ENCODE assay signal across 9 cellular contexts in the genomic region with DNA sequence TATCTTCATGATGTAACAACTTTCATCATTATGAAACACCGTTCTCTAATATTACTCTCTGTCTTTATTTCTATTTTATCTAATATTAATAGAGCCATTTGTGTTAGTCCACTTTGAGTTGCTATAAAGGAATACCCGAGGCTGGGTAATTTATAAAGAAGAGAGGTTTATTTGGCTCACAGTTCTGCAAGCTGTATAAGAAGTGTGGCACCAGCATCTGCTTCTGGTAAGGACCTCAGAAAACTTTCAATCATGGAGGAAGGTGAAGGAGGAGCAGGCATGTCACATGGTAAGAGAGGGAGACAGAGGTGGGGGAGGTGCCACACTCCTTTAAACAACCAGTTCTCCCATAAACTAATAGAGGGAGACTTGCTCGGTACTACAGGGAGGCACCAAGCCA.
"Had no signal": no experiment of that assay in that cellular context is flagged by ENCODE, and none has a peak within 500 bp of the region (broad histone marks: within the 10 kb centered on the region; RNA-seq: fewer than 3 reads in every experiment).

No MANE protein-coding gene starts in this region.

- H3K36me3 ChIP-seq: pancreas had no signal

- ATAC-seq: foreskin keratinocyte, pancreas had no signal

- FAIRE-seq: astrocyte, pancreas had no signal

- DNase-seq: activated CD4-positive, alpha-beta T cell treated with anti-CD3 and anti-CD28 coated beads for 1 hour; activated T-cell treated with anti-CD3 and anti-CD28 coated beads for 4 hours; foreskin keratinocyte; islet precursor cell; pancreas; retina had no signal

- H3K4me3 ChIP-seq: pancreas, skin epidermis, tibial nerve had no signal

- H3K9me3 ChIP-seq: pancreas, tibial nerve had no signal

- H3K27ac ChIP-seq: foreskin keratinocyte, pancreas had no signal

- H3K4me1 ChIP-seq: foreskin keratinocyte had no signal

- H3K27me3 ChIP-seq: foreskin keratinocyte, pancreas, tibial nerve had no signal
